ENCODE assay signal across 19 cellular contexts in genomic region chr11:108196901-108197300, GRCh38. TPM values are rescaled to one million over a fixed set of nuclear protein-coding genes. Genes with fewer than 3 reads are reported as not detected.
DNase-seq lines count a peak whose midpoint lies in the region; ATAC-seq, FAIRE-seq and TF ChIP-seq lines count a peak whose summit lies in the region.
"Had no signal": no experiment of that assay in that cellular context is flagged by ENCODE, and none has a peak within 500 bp of the region (broad histone marks: within the 10 kb centered on the region; RNA-seq: fewer than 3 reads in every experiment).

No MANE protein-coding gene starts in this region.

- peak overlapping the region; percentile 85 for H3K27ac Mint-ChIP-seq in activated T-cell treated with anti-CD3 and anti-CD28 coated beads, Interleukin-2, amount 50 U/mL, for 72 hours
- H3K27ac Mint-ChIP-seq: activated T-helper 2 cell treated with anti-CD3 and anti-CD28 coated beads, Interferon-gamma antibody, Interleukin-2, Interleukin-4, amounts not matched to agents 10 μg/mL and 5 μg/mL and 100 μg/mL, durations not matched to agents 14 hours and 24 hours and 36 hours had no signal

- no peaks in the 10 kb centered on the region for H3K27me3 Mint-ChIP-seq in activated T-cell treated with anti-CD3 and anti-CD28 coated beads, Interleukin-2, amount 50 U/mL, for 72 hours (ENCODE audit: low read depth)

- H3K4me1 Mint-ChIP-seq in activated T-cell treated with anti-CD3 and anti-CD28 coated beads, Interleukin-2, amount 50 U/mL, for 72 hours (ENCODE audit: low read depth): peaks cover 51% of the 10 kb centered on the region

- H3K27me3 ChIP-seq in GM12878 (replicated peaks in 1 of 2; ENCODE audit: control insufficient read depth in 2 of 2, insufficient read depth in 2 of 2, low read length in 1 of 2): no peaks in the 10 kb centered on the region

- H3K36me3 ChIP-seq in GM12878 (ENCODE audit: control insufficient read depth in 2 of 2, insufficient read depth in 2 of 2, low read length in 1 of 2): peaks cover 2 to 3% of the 10 kb centered on the region in 2 experiments; a peak in 3 of 4 replicates

- CTCF ChIA-PET in GM12878 (lab: Yijun Ruan, JAX): interaction anchor here (0.7 to 1.0 kb wide), 2 partner anchors 21 to 22 kb away, joined by 3 read pairs; no protein-coding TSS in a partner anchor

- no peaks in the 10 kb centered on the region for H4K20me1 ChIP-seq in GM12878 (ENCODE audit: control insufficient read depth, insufficient read depth)

- H3K9me3 Mint-ChIP-seq in activated T-cell treated with anti-CD3 and anti-CD28 coated beads, Interleukin-2, amount 50 U/mL, for 72 hours: no peaks in the 10 kb centered on the region
- H3K9me3 Mint-ChIP-seq: activated T-helper 2 cell treated with anti-CD3 and anti-CD28 coated beads, Interferon-gamma antibody, Interleukin-2, Interleukin-4, amounts not matched to agents 10 μg/mL and 5 μg/mL and 100 μg/mL, durations not matched to agents 14 hours and 24 hours and 36 hours; CD8-positive, alpha-beta T cell had no signal

- no peak for TF ChIP-seq EP300 in GM12878 (IDR thresholded peaks at IDR 0.05; ENCODE audit: borderline replicate concordance in 1 of 2, control insufficient read depth in 1 of 2, low read depth in 2 of 2, low read length in 2 of 2)

- peak overlapping the region; percentile 61 for H3K4me2 ChIP-seq in GM12878 (ENCODE audit: control insufficient read depth, insufficient read depth)

- RAD21 ChIA-PET in GM12878 (lab: Charles Lee; ENCODE audit: unreplicated experiment): interaction anchor here (0.7 to 1.1 kb wide), 5 partner anchors 22 to 40 kb away, joined by 3 to 6 read pairs (median 5); partner anchors contain the start of gene ATM

- in situ Hi-C loops in GM12878 (cut with MboI): no loop called here

- H3K4me3 Mint-ChIP-seq in activated T-cell treated with anti-CD3 and anti-CD28 coated beads, Interleukin-2, amount 50 U/mL, for 72 hours: peak overlapping the region in 1 of 2 donors; percentile 34
- H3K4me3 Mint-ChIP-seq: CD8-positive, alpha-beta T cell had no signal

- H3K4me3 ChIP-seq in GM12878: no peak overlapping the region

- no peak for TF ChIP-seq RAD21 in GM12878 (IDR thresholded peaks at IDR 0.05; ENCODE audit: insufficient read depth, low read depth, low read length)

- no peaks in the 10 kb centered on the region for H3K9me3 ChIP-seq in GM12878 (replicated peaks; ENCODE audit: control insufficient read depth, insufficient read depth, low read length)

- no peak for FAIRE-seq in GM12878 (lab: Jason Lieb, UNC)
- FAIRE-seq: keratinocyte had no signal

- peak overlapping the region; percentile 34 for H3K27ac ChIP-seq in GM12878 (ENCODE audit: control insufficient read depth, insufficient read depth)

- H2AFZ ChIP-seq in GM12878 (ENCODE audit: control insufficient read depth, low read depth, low read length): no peak overlapping the region

- DNase-seq in activated T-cell treated with anti-CD3 and anti-CD28 coated beads, Interleukin-2, amount 50 U/mL, for 72 hours: no peak
- no peak for DNase-seq in activated T-cell treated with anti-CD3 and anti-CD28 coated beads, Interleukin-2, amount 50 U/mL, for 1 hour
- DNase-seq in GM12878 (ENCODE audit: low read depth, low spot score): peak; percentile 37
- no peak for DNase-seq in CD1c-positive myeloid dendritic cell (ENCODE audit: extremely low spot score)
- DNase-seq in HuH-7 (ENCODE audit: low spot score): no peak
- DNase-seq: activated CD4-positive, alpha-beta T cell treated with anti-CD3 and anti-CD28 coated beads, Interleukin-2, amount 50 U/mL, for 4 hours; amygdala; CD8-positive, alpha-beta T cell; DMS79; foreskin melanocyte; hippocampal formation; NCI-H524; stimulated activated CD4-positive, alpha-beta T cell treated with anti-CD3 and anti-CD28 coated beads, Interleukin-12 subunit alpha, Interleukin-12 subunit beta, amount 100 ng/mL, for 4 hours; stimulated activated CD8-positive, alpha-beta memory T cell treated with anti-CD3 and anti-CD28 coated beads, Interleukin-4, amount 100 ng/mL, for 48 hours had no signal

- H3K36me3 Mint-ChIP-seq in activated T-cell treated with anti-CD3 and anti-CD28 coated beads, Interleukin-2, amount 50 U/mL, for 72 hours (ENCODE audit: insufficient read depth in 2 of 2): peaks cover 7 to 19% of the 10 kb centered on the region in 2 donors

- H3K9ac ChIP-seq in GM12878 (ENCODE audit: control insufficient read depth, insufficient read depth, low read length): no peak overlapping the region

- peaks cover 40% of the 10 kb centered on the region for H3K79me2 ChIP-seq in GM12878 (ENCODE audit: control insufficient read depth, insufficient read depth, low read length)

- intact Hi-C loops in GM12878 (cut with micrococcal nuclease; ENCODE audit: unreplicated experiment): no loop called here

- peaks cover 35% of the 10 kb centered on the region for H3K4me1 ChIP-seq in GM12878 (ENCODE audit: control insufficient read depth, insufficient read depth, low read length)

- ATAC-seq in activated T-cell treated with anti-CD3 and anti-CD28 coated beads, Interleukin-2, amount 50 U/mL, for 72 hours (replicated peaks in 1 of 2): peak in 1 of 2 donors; percentile 3
- ATAC-seq in GM18517 (IDR thresholded peaks at IDR 0.05; ENCODE audit: unreplicated experiment) (peak; percentile 30), HG03064 (IDR thresholded peaks at IDR 0.05; ENCODE audit: low read depth, unreplicated experiment) (peak; percentile 42), GM12878 (peak; percentile 53), HG02759 (IDR thresholded peaks at IDR 0.05; ENCODE audit: unreplicated experiment) (no peak)
- ATAC-seq: CD8-positive, alpha-beta T cell had no signal

- TF ChIP-seq POLR2A in GM12878 (IDR thresholded peaks at IDR 0.05; ENCODE audit: low read depth, low read length): no peak

- TF ChIP-seq CTCF in GM12878 (IDR thresholded peaks at IDR 0.05 in 2 of 3, conservative IDR thresholded peaks at IDR 0.05 in 1 of 3; ENCODE audit: control insufficient read depth in 2 of 3, extremely low read depth in 1 of 3, insufficient read depth in 1 of 3, low read depth in 3 of 3, low read length in 3 of 3): no peak

- POLR2A ChIA-PET in GM12878 (lab: Charles Lee): interaction anchor here (0.9 kb wide), 2 partner anchors 19 to 27 kb away, joined by 3 read pairs; no protein-coding TSS in a partner anchor

- WGBS in GM12878 (ENCODE audit: insufficient coverage, insufficient replicate concordance, low lambda C conversion rate, missing lambda C conversion rate): 0% methylated on average over 3 of the region's 3 CpGs

- SMC1A ChIA-PET in GM12878 (lab: Charles Lee; ENCODE audit: uncharacterized antibody, unreplicated experiment): interaction anchor here (1.0 kb wide), 2 partner anchors 25 to 28 kb away, joined by 3 to 4 read pairs; partner anchors contain the start of gene NPAT

- BruUV-seq in GM12878 (replicated peaks; lab: Mats Ljungman, UMichigan): no TSS peak

TF ChIP-seq in GM12878, 131 proteins besides CTCF, POLR2A, EP300 and RAD21 (continues in another document):
- TF ChIP-seq TCF7 (IDR thresholded peaks at IDR 0.05; ENCODE audit: borderline replicate concordance): no peak

RNA-seq across cellular contexts. Expression of gene NPAT, which starts 25.5 kb away (rescaled TPM):
- 10 to 100 TPM; 22.8 to 24.8 TPM for total RNA-seq in activated T-cell treated with anti-CD3 and anti-CD28 coated beads, Interleukin-2, amount 50 U/mL, for 72 hours
- total RNA-seq in GM12878 (2013; cell fraction: nucleolus; rRNA removed): 104 and 106 TPM in 2 replicates
- total RNA-seq in GM12878 (2014; rRNA removed) (17.9 and 19.9 TPM in 2 replicates), GM12878 (2014; rRNA removed; fragmentation: Illumina TruSeq; extraction: Trizol) (31.6 and 32.8 TPM in 2 replicates), GM12878 (2021) (21.1 and 22.7 TPM in 2 replicates)
- polyA plus RNA-seq in GM12878 (2011; ENCODE audit: low read depth): 3.7 TPM
- polyA plus RNA-seq in GM12878 (2011; rRNA removed) (19.4 and 27.1 TPM in 2 replicates), GM12878 (2014; fragmentation: Illumina TruSeq; extraction: Trizol) (22.7 and 26.4 TPM in 2 replicates), GM12878 (2014; fragmentation: Nextera tagmentation; extraction: Ambion mirVana) (1 to 10 TPM; 7.5 to 9.8 TPM), GM12878 (2014; rRNA removed) (13.5 and 15.7 TPM in 2 replicates), GM12878 (2016; fragmentation: Nextera tagmentation; extraction: Ambion mirVana) (10 to 100 TPM; 20.9 to 23.7 TPM)
- 8.4 and 8.9 TPM in 2 replicates for polyA plus RNA-seq in GM12878 (2011; cell fraction: cytosol; rRNA removed)
- 14.0 and 16.3 TPM in 2 replicates for polyA plus RNA-seq in GM12878 (2011; cell fraction: nucleus; rRNA removed)
- polyA plus RNA-seq in GM12878 (2012): 6.6 and 11.2 TPM in 2 replicates
- polyA minus RNA-seq in GM12878 (2011; rRNA and poly(A)+ RNA removed): 34.6 and 50.3 TPM in 2 replicates
- 11.4 and 12.4 TPM in 2 replicates for polyA minus RNA-seq in GM12878 (2011; cell fraction: cytosol; rRNA and poly(A)+ RNA removed)
- 22.7 and 27.8 TPM in 2 replicates for polyA minus RNA-seq in GM12878 (2011; cell fraction: nucleus; rRNA and poly(A)+ RNA removed)

RNA-seq across cellular contexts. Expression of gene ATM, which starts 26.0 kb away (rescaled TPM):
- 10 to 100 TPM; 45.7 to 55.0 TPM for total RNA-seq in activated T-cell treated with anti-CD3 and anti-CD28 coated beads, Interleukin-2, amount 50 U/mL, for 72 hours
- 988 and 998 TPM in 2 replicates for total RNA-seq in GM12878 (2013; cell fraction: nucleolus; rRNA removed)
- 56.1 and 57.5 TPM in 2 replicates for total RNA-seq in GM12878 (2014; rRNA removed)
- total RNA-seq in GM12878 (2014; rRNA removed; fragmentation: Illumina TruSeq; extraction: Trizol): 84.6 and 91.5 TPM in 2 replicates
- total RNA-seq in GM12878 (2021): 53.7 and 58.4 TPM in 2 replicates
- 40.3 TPM for polyA plus RNA-seq in GM12878 (2011; ENCODE audit: low read depth)
- polyA plus RNA-seq in GM12878 (2011; rRNA removed): 90.7 and 168 TPM in 2 replicates
- polyA plus RNA-seq in GM12878 (2011; cell fraction: cytosol; rRNA removed): 27.5 and 35.1 TPM in 2 replicates
- 123 and 184 TPM in 2 replicates for polyA plus RNA-seq in GM12878 (2011; cell fraction: nucleus; rRNA removed)
- polyA plus RNA-seq in GM12878 (2012): 60.6 and 61.4 TPM in 2 replicates
- polyA plus RNA-seq in GM12878 (2014; fragmentation: Illumina TruSeq; extraction: Trizol): 45.0 and 70.6 TPM in 2 replicates
- 10 to 100 TPM; 10.0 to 10.5 TPM for polyA plus RNA-seq in GM12878 (2014; fragmentation: Nextera tagmentation; extraction: Ambion mirVana)
- 26.8 and 35.5 TPM in 2 replicates for polyA plus RNA-seq in GM12878 (2014; rRNA removed)
- 10 to 100 TPM; 14.6 to 19.5 TPM for polyA plus RNA-seq in GM12878 (2016; fragmentation: Nextera tagmentation; extraction: Ambion mirVana)
- polyA minus RNA-seq in GM12878 (2011; rRNA and poly(A)+ RNA removed): 120 and 136 TPM in 2 replicates
- polyA minus RNA-seq in GM12878 (2011; cell fraction: cytosol; rRNA and poly(A)+ RNA removed): 40.5 and 55.9 TPM in 2 replicates
- polyA minus RNA-seq in GM12878 (2011; cell fraction: nucleus; rRNA and poly(A)+ RNA removed): 184 and 361 TPM in 2 replicates
